ENCODE assay signal across 1 cellular context in the genomic region with DNA sequence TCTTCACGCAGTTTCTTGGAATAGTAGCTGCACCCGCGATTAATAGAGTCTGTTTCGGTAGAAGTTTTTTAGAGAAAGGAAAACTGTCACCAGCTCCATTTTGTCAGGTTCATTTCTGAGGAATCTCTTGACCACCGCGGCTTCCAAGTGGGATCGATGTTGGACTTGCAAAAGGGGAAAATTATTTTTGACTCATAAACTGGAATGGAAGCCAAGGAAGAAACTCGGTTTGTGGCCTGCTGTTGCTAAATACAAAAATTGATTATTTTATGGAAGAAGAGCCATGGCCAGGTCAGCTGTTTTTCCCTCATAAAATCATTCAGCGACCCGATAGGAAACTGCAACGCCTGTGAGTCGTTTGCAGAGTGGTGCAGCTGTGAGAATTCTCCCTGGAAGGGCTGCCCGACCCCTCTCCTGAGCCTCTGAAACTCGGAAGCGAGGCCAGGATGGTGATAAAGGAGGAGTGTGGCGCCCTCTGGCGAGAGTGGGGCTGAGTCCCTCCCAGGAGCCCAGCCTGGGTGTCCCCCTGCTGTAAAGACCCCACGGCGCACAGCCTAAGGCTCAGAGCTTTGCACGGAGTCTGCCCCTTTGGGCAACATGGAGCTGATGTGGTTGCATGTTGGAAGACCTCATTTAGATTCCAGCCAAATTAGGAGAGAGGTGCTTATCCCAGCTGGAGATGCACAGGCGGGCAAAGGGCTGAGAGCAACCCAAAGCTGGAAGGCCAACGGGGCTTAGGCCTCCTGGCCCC.
TF ChIP-seq lines count a peak whose summit lies in the region.

No MANE protein-coding gene starts in this region.

TF ChIP-seq in HepG2, 621 proteins besides CTCF, POLR2A, EP300 and RAD21 (continued from another document):
- TF ChIP-seq ZNF639 (CRISPR knock-in tag; conservative IDR thresholded peaks at IDR 0.05) (no peak), NFKB2 (CRISPR knock-in tag; IDR thresholded peaks at IDR 0.05; ENCODE audit: borderline replicate concordance) (peak; percentile 36; the same call in 1 of the 2 replicates), CBX5 (CRISPR knock-in tag; IDR thresholded peaks at IDR 0.05; ENCODE audit: borderline replicate concordance) (0 out of 2 replicates have a peak, but pooled peaks have one; percentile 29), KLF12 (CRISPR knock-in tag; IDR thresholded peaks at IDR 0.05; ENCODE audit: borderline replicate concordance) (peak; percentile 47; the same call in 1 of the 2 replicates), BCL6 (CRISPR knock-in tag; IDR thresholded peaks at IDR 0.05) (0 out of 2 replicates have a peak, but pooled peaks have one; percentile 39), IKZF5 (CRISPR knock-in tag; IDR thresholded peaks at IDR 0.05) (0 out of 2 replicates have a peak, but pooled peaks have one; percentile 48), ZNF180 (CRISPR knock-in tag; IDR thresholded peaks at IDR 0.05; ENCODE audit: borderline replicate concordance, low read depth) (no peak), ZNF142 (CRISPR knock-in tag; IDR thresholded peaks at IDR 0.05) (no peak), STAG1 (CRISPR knock-in tag; IDR thresholded peaks at IDR 0.05) (peak; percentile 99), PPARG (CRISPR knock-in tag; conservative IDR thresholded peaks at IDR 0.05) (0 out of 2 replicates have a peak, but pooled peaks have one; percentile 38), SALL1 (CRISPR knock-in tag; IDR thresholded peaks at IDR 0.05) (peak; percentile 74), CAMTA2 (CRISPR knock-in tag; IDR thresholded peaks at IDR 0.05; ENCODE audit: borderline replicate concordance) (no peak), ZNF572 (CRISPR knock-in tag; IDR thresholded peaks at IDR 0.05) (0 out of 2 replicates have a peak, but pooled peaks have one; percentile 68), ERF (CRISPR knock-in tag; IDR thresholded peaks at IDR 0.05) (peak; percentile 60; the same call in 1 of the 2 replicates), ZNF552 (CRISPR knock-in tag; IDR thresholded peaks at IDR 0.05; ENCODE audit: borderline replicate concordance) (no peak), PHF8 (CRISPR knock-in tag; IDR thresholded peaks at IDR 0.05) (0 out of 2 replicates have a peak, but pooled peaks have one; percentile 19), SP4 (CRISPR knock-in tag; IDR thresholded peaks at IDR 0.05) (peak; percentile 41; the same call in 1 of the 2 replicates), NFAT5 (CRISPR knock-in tag; IDR thresholded peaks at IDR 0.05) (no peak), ZNF337 (CRISPR knock-in tag; IDR thresholded peaks at IDR 0.05; ENCODE audit: borderline replicate concordance, low read depth) (0 out of 2 replicates have a peak, but pooled peaks have one; percentile 32), ZNF251 (CRISPR knock-in tag; IDR thresholded peaks at IDR 0.05) (no peak), CCDC6 (CRISPR knock-in tag; IDR thresholded peaks at IDR 0.05) (no peak), PAWR (CRISPR knock-in tag; IDR thresholded peaks at IDR 0.05; ENCODE audit: borderline replicate concordance) (no peak), ZNF891 (CRISPR knock-in tag; IDR thresholded peaks at IDR 0.05) (0 out of 2 replicates have a peak, but pooled peaks have one; percentile 24), ZNF746 (CRISPR knock-in tag; IDR thresholded peaks at IDR 0.05) (0 out of 2 replicates have a peak, but pooled peaks have one; percentile 34), ZNF660 (CRISPR knock-in tag; IDR thresholded peaks at IDR 0.05; ENCODE audit: borderline replicate concordance, low read depth) (no peak), ARHGAP35 (CRISPR knock-in tag; IDR thresholded peaks at IDR 0.05; ENCODE audit: borderline replicate concordance) (no peak), MYPOP (CRISPR knock-in tag; IDR thresholded peaks at IDR 0.05) (0 out of 2 replicates have a peak, but pooled peaks have one; percentile 48)
- TF ChIP-seq, protein P1, sequence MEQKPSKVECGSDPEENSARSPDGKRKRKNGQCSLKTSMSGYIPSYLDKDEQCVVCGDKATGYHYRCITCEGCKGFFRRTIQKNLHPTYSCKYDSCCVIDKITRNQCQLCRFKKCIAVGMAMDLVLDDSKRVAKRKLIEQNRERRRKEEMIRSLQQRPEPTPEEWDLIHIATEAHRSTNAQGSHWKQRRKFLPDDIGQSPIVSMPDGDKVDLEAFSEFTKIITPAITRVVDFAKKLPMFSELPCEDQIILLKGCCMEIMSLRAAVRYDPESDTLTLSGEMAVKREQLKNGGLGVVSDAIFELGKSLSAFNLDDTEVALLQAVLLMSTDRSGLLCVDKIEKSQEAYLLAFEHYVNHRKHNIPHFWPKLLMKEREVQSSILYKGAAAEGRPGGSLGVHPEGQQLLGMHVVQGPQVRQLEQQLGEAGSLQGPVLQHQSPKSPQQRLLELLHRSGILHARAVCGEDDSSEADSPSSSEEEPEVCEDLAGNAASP (CRISPR knock-in tag; IDR thresholded peaks at IDR 0.05; ENCODE audit: borderline replicate concordance) = peak; percentile 36; the same call in 1 of the 2 replicates
- TF ChIP-seq, protein P2, sequence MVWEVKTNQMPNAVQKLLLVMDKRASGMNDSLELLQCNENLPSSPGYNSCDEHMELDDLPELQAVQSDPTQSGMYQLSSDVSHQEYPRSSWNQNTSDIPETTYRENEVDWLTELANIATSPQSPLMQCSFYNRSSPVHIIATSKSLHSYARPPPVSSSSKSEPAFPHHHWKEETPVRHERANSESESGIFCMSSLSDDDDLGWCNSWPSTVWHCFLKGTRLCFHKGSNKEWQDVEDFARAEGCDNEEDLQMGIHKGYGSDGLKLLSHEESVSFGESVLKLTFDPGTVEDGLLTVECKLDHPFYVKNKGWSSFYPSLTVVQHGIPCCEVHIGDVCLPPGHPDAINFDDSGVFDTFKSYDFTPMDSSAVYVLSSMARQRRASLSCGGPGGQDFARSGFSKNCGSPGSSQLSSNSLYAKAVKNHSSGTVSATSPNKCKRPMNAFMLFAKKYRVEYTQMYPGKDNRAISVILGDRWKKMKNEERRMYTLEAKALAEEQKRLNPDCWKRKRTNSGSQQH (CRISPR knock-in tag; IDR thresholded peaks at IDR 0.05; ENCODE audit: low read depth) = 0 out of 2 replicates have a peak, but pooled peaks have one; percentile 27
- TF ChIP-seq, protein P3, sequence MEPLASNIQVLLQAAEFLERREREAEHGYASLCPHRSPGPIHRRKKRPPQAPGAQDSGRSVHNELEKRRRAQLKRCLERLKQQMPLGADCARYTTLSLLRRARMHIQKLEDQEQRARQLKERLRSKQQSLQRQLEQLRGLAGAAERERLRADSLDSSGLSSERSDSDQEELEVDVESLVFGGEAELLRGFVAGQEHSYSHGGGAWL (CRISPR knock-in tag; IDR thresholded peaks at IDR 0.05) = 0 out of 2 replicates have a peak, but pooled peaks have one; percentile 37
